ENCODE assay signal across 6 cellular contexts in the genomic region with DNA sequence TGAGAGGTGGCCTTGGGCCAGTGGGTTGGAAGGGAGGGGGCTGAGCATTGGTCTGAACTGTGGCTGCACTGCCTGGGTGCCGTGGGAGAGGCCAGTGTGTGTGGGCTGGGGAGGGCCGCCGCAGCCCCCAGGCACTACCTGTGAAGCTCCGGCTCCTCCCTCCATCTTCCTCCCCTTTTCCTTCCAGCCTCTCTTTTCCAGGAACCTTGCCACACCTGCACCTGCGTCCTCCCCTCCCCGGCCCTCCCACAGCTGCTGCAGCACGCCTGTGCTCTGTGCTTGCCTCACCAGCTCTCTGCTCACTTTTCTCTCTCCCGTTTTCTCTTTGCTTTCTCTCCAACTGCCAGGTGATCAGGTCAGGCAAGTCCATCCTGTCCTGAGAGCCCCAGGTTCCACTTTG. TPM values are rescaled to one million over a fixed set of nuclear protein-coding genes. Genes with fewer than 3 reads are reported as not detected.
"Had no signal": no experiment of that assay in that cellular context is flagged by ENCODE, and none has a peak within 500 bp of the region (broad histone marks: within the 10 kb centered on the region; RNA-seq: fewer than 3 reads in every experiment).

No MANE protein-coding gene starts in this region.

RNA-seq across cellular contexts. Expression of a gene that starts 17.5 kb away (rescaled TPM):
- total RNA-seq: activated CD4-positive, alpha-beta T cell treated with anti-CD3 and anti-CD28 coated beads for 36 hours; activated CD8-positive, alpha-beta T cell treated with anti-CD3 and anti-CD28 coated beads, Interleukin-2, amount 10 ng/mL, durations not matched to agents 7 days and 5 days; ascending aorta; body of pancreas; bronchial epithelial cell; PC-9 had no signal
